In genomic region chr1:30505853-30506784, GRCh38 we compare ENCODE assay signal across 22 cellular contexts.
"Had no signal": no experiment of that assay in that cellular context is flagged by ENCODE, and none has a peak within 500 bp of the region (broad histone marks: within the 10 kb centered on the region; RNA-seq: fewer than 3 reads in every experiment).

No MANE protein-coding gene starts in this region.

- H3K36me3 Mint-ChIP-seq: immature natural killer cell; natural killer cell treated with Interleukin-12 subunit alpha and Interleukin-12 subunit beta and Interleukin-15 and Interleukin-18, amount 100 ng/mL, for 72 hours had no signal

- H3K27ac Mint-ChIP-seq: activated CD4-positive, alpha-beta memory T cell treated with anti-CD3 and anti-CD28 coated beads, Interleukin-2, amount 10 ng/mL, durations not matched to agents 7 days and 5 days; activated CD4-positive, alpha-beta T cell treated with anti-CD3 and anti-CD28 coated beads, Interleukin-2, amount 10 ng/mL, durations not matched to agents 24 days and 14 days; activated naive CD8-positive, alpha-beta T cell treated with anti-CD3 and anti-CD28 coated beads, Interleukin-2, amount 50 U/mL, for 24 hours; activated T-helper 1 cell treated with anti-CD3 and anti-CD28 coated beads, Interleukin-12 subunit alpha, Interleukin-12 subunit beta, Interleukin-2, Interleukin-4 antibody, amounts not matched to agents 30 ng/mL and 10 ng/mL and 1 ng/mL, durations not matched to agents 14 hours and 24 hours and 36 hours; immature natural killer cell; natural killer cell treated with Interleukin-12 subunit alpha and Interleukin-12 subunit beta and Interleukin-15 and Interleukin-18, amount 100 ng/mL, for 72 hours had no signal

- H3K4me1 Mint-ChIP-seq: activated CD4-positive, alpha-beta memory T cell treated with anti-CD3 and anti-CD28 coated beads, Interleukin-2, amount 10 ng/mL, durations not matched to agents 7 days and 5 days; activated CD4-positive, alpha-beta T cell treated with anti-CD3 and anti-CD28 coated beads, Interleukin-2, amount 10 ng/mL, durations not matched to agents 24 days and 14 days; activated naive CD8-positive, alpha-beta T cell treated with anti-CD3 and anti-CD28 coated beads, Interleukin-2, amount 50 U/mL, for 24 hours; immature natural killer cell had no signal

- H3K4me3 ChIP-seq: hepatocyte, left ventricle myocardium inferior, thyroid gland, upper lobe of right lung had no signal

- H3K4me2 ChIP-seq: hepatocyte had no signal

- H2AFZ ChIP-seq: hepatocyte had no signal

- H3K79me2 ChIP-seq: hepatocyte had no signal

- H3K27me3 Mint-ChIP-seq: activated CD4-positive, alpha-beta T cell treated with anti-CD3 and anti-CD28 coated beads, Interleukin-2, amount 10 ng/mL, durations not matched to agents 24 days and 14 days had no signal

- H3K36me3 ChIP-seq: left ventricle myocardium inferior, thyroid gland, upper lobe of right lung had no signal

- ATAC-seq: activated naive CD8-positive, alpha-beta T cell treated with anti-CD3 and anti-CD28 coated beads, Interleukin-2, amount 50 U/mL, for 24 hours; foreskin keratinocyte; natural killer cell treated with Interleukin-12 subunit alpha and Interleukin-12 subunit beta and Interleukin-15 and Interleukin-18, amount 100 ng/mL, for 72 hours; upper lobe of right lung had no signal

- H3K9me3 ChIP-seq: thyroid gland, upper lobe of right lung had no signal

- H3K27ac ChIP-seq: foreskin keratinocyte, hepatocyte, left ventricle myocardium inferior, thyroid gland, upper lobe of right lung had no signal

- H3K4me3 Mint-ChIP-seq: activated CD4-positive, alpha-beta memory T cell treated with anti-CD3 and anti-CD28 coated beads, Interleukin-2, amount 10 ng/mL, durations not matched to agents 7 days and 5 days; activated CD4-positive, alpha-beta T cell treated with anti-CD3 and anti-CD28 coated beads, Interleukin-2, amount 10 ng/mL, durations not matched to agents 24 days and 14 days; activated naive CD8-positive, alpha-beta T cell treated with anti-CD3 and anti-CD28 coated beads, Interleukin-2, amount 50 U/mL, for 24 hours; activated T-helper 1 cell treated with anti-CD3 and anti-CD28 coated beads, Interleukin-12 subunit alpha, Interleukin-12 subunit beta, Interleukin-2, Interleukin-4 antibody, amounts not matched to agents 30 ng/mL and 10 ng/mL and 1 ng/mL, durations not matched to agents 14 hours and 24 hours and 36 hours; immature natural killer cell; natural killer cell treated with Interleukin-12 subunit alpha and Interleukin-12 subunit beta and Interleukin-15 and Interleukin-18, amount 100 ng/mL, for 72 hours had no signal

- H3K27me3 ChIP-seq: foreskin keratinocyte, thyroid gland had no signal

- DNase-seq: activated CD4-positive, alpha-beta memory T cell treated with anti-CD3 and anti-CD28 coated beads, Interleukin-2, amount 10 ng/mL, durations not matched to agents 7 days and 5 days; activated CD4-positive, alpha-beta T cell treated with anti-CD3 and anti-CD28 coated beads, Interleukin-2, amount 10 ng/mL, durations not matched to agents 24 days and 14 days; activated gamma-delta T cell; activated naive CD4-positive, alpha-beta T cell treated with anti-CD3 and anti-CD28 coated beads, Interleukin-2, amount 50 U/mL, for 16 hours; activated naive CD8-positive, alpha-beta T cell treated with anti-CD3 and anti-CD28 coated beads, Interleukin-2, amount 50 U/mL, for 24 hours; effector CD8-positive, alpha-beta T cell; foreskin keratinocyte; immature natural killer cell; kidney glomerular epithelial cell; left ventricle myocardium inferior; mammary epithelial cell; midbrain; retina; stimulated activated CD4-positive, alpha-beta T cell treated with anti-CD3 and anti-CD28 coated beads, Interleukin-2, amount 100 ng/mL, for 48 hours; stimulated activated naive CD4-positive, alpha-beta T cell; substantia nigra; T-helper 1 cell; thyroid gland; upper lobe of right lung had no signal

- H3K4me1 ChIP-seq: foreskin keratinocyte, left ventricle myocardium inferior, thyroid gland, upper lobe of right lung had no signal

- H3K9me3 Mint-ChIP-seq: activated CD4-positive, alpha-beta memory T cell treated with anti-CD3 and anti-CD28 coated beads, Interleukin-2, amount 10 ng/mL, durations not matched to agents 7 days and 5 days had no signal
